8 cellular contexts compared by ENCODE assay signal in the genomic region with DNA sequence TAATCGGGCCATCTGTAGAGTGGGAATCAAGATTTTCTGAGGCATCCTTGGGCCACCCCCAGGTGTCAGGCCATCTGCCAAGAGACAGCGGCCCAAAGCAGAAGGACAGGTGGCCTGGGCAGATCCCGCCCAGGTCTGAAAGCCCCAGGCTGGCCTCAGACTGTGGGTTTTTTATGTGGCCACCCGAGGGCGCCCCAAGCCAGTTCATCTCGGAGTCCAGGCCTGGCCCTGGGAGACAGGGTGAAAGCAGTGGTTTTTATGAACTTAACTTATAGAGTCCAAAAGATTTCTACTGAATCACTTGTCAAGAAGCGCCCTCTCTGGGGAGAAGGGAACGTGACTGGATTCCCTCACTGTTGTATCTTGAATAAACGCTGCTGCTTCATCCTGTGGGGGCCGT. TPM values are rescaled to one million over a fixed set of nuclear protein-coding genes. Genes with fewer than 3 reads are reported as not detected.
DNase-seq lines count a peak whose midpoint lies in the region; ATAC-seq, FAIRE-seq and TF ChIP-seq lines count a peak whose summit lies in the region.
"Not testable (repeated sequence)": the region's sequence is repeated elsewhere in the genome, so short reads cannot be mapped to it uniquely, and the experiment has no call there.

No MANE protein-coding gene starts in this region.

- not testable (repeated sequence) for H3K9me1 ChIP-seq in endothelial cell of umbilical vein (replicated peaks; ENCODE audit: control insufficient read depth, extremely low read depth, insufficient read depth, low read length)

- intact Hi-C loops in CD4-positive, alpha-beta T cell (cut with DNase I, micrococcal nuclease); endothelial cell of umbilical vein (cut with micrococcal nuclease); lower lobe of right lung (cut with DNase I): not testable (repeated sequence)

- not testable (repeated sequence) for H3K27ac ChIP-seq in CD4-positive, alpha-beta T cell (ENCODE audit: low read depth, low read length); SK-N-SH (ENCODE audit: low read depth in 2 of 2, low read length in 1 of 2); endothelial cell of umbilical vein (ENCODE audit: insufficient read depth, low read depth, low read length); lower lobe of right lung

- not testable (repeated sequence) for H3F3A ChIP-seq in SK-N-SH (replicated peaks; ENCODE audit: insufficient read depth)

- H3K4me2 ChIP-seq in SK-N-SH; endothelial cell of umbilical vein (ENCODE audit: insufficient read depth, low read length): not testable (repeated sequence)

- ATAC-seq in CD4-positive, alpha-beta T cell (ENCODE audit: poor library complexity); activated CD8-positive, alpha-beta T cell treated with anti-CD3 and anti-CD28 coated beads, Interleukin-2, amount 10 ng/mL, durations not matched to agents 7 days and 5 days; lower lobe of right lung: not testable (repeated sequence)

- not testable (repeated sequence) for H3K9me2 ChIP-seq in SK-N-SH

- CTCF ChIA-PET in CD4-positive, alpha-beta T cell (lab: Charles Lee); SK-N-SH (lab: Yijun Ruan, JAX); activated CD8-positive, alpha-beta T cell treated with anti-CD3 and anti-CD28 coated beads, Interleukin-2, amount 10 ng/mL, durations not matched to agents 7 days and 5 days (lab: Charles Lee); endothelial cell of umbilical vein (lab: Charles Lee): not testable (repeated sequence)

- not testable (repeated sequence) for H3K4me1 ChIP-seq in SK-N-SH (ENCODE audit: control insufficient read depth in 1 of 2, insufficient read depth in 2 of 2, low read depth in 1 of 2, low read length in 1 of 2); endothelial cell of umbilical vein (ENCODE audit: control insufficient read depth, extremely low read depth, insufficient read depth, low read length); lower lobe of right lung

- peak; percentile 66 for FAIRE-seq in endothelial cell of umbilical vein (lab: Jason Lieb, UNC)

- H3K4me1 Mint-ChIP-seq in CD4-positive, alpha-beta T cell (ENCODE audit: low read depth); activated CD8-positive, alpha-beta T cell treated with anti-CD3 and anti-CD28 coated beads, Interleukin-2, amount 10 ng/mL, durations not matched to agents 7 days and 5 days (ENCODE audit: low read depth): not testable (repeated sequence)

- not testable (repeated sequence) for H3K9ac ChIP-seq in SK-N-SH; endothelial cell of umbilical vein (replicated peaks; ENCODE audit: extremely low read depth, insufficient read depth, low read length)

- not testable (repeated sequence) for H3K27ac Mint-ChIP-seq in CD4-positive, alpha-beta T cell; activated CD8-positive, alpha-beta T cell treated with anti-CD3 and anti-CD28 coated beads, Interleukin-2, amount 10 ng/mL, durations not matched to agents 7 days and 5 days

- not testable (repeated sequence) for TF ChIP-seq RAD21 in SK-N-SH (IDR thresholded peaks at IDR 0.05; ENCODE audit: low read length)

- not testable (repeated sequence) for H3K4me3 Mint-ChIP-seq in CD4-positive, alpha-beta T cell; activated CD8-positive, alpha-beta T cell treated with anti-CD3 and anti-CD28 coated beads, Interleukin-2, amount 10 ng/mL, durations not matched to agents 7 days and 5 days

- H4K20me1 ChIP-seq in SK-N-SH (ENCODE audit: insufficient read depth); endothelial cell of umbilical vein (replicated peaks; ENCODE audit: control insufficient read depth, extremely low read depth, insufficient read depth, low read length): not testable (repeated sequence)

- H3K9me3 ChIP-seq in CD4-positive, alpha-beta T cell (ENCODE audit: control insufficient read depth, low read length); SK-N-SH; endothelial cell of umbilical vein (replicated peaks; ENCODE audit: control insufficient read depth, insufficient read depth, low read length); lower lobe of right lung: not testable (repeated sequence)

- BruUV-seq in endothelial cell of umbilical vein (replicated peaks; lab: Mats Ljungman, UMichigan) = not testable (repeated sequence)

- H3K27me3 Mint-ChIP-seq in CD4-positive, alpha-beta T cell; activated CD8-positive, alpha-beta T cell treated with anti-CD3 and anti-CD28 coated beads, Interleukin-2, amount 10 ng/mL, durations not matched to agents 7 days and 5 days (ENCODE audit: low read depth): not testable (repeated sequence)

- DNase-seq in CD4-positive, alpha-beta T cell = peak; percentile 23 to 60 (median 46)
- DNase-seq in SK-N-SH; endothelial cell of umbilical vein (ENCODE audit: low read depth, low spot score): not testable (repeated sequence)
- peak; percentile 68 for DNase-seq in activated CD8-positive, alpha-beta T cell treated with anti-CD3 and anti-CD28 coated beads, Interleukin-2, amount 10 ng/mL, durations not matched to agents 7 days and 5 days
- DNase-seq in activated gamma-delta T cell treated with Interleukin-2 at 50 U/mL for 16 hours (peak; percentile 51), lower lobe of right lung (peak; percentile 57)
- peak; percentile 52 to 69 (median 54) for DNase-seq in stimulated activated CD4-positive, alpha-beta T cell treated with anti-CD3 and anti-CD28 coated beads, Interleukin-12 subunit alpha, Interleukin-12 subunit beta, amount 100 ng/mL, for 48 hours (ENCODE audit: low read depth in 2 of 3, low spot score in 1 of 3)
- peak; percentile 78 for DNase-seq in stimulated activated CD8-positive, alpha-beta memory T cell treated with anti-CD3 and anti-CD28 coated beads, Interleukin-4, amount 100 ng/mL, for 48 hours

- not testable (repeated sequence) for H3K4me3 ChIP-seq in SK-N-SH (ENCODE audit: low read depth in 2 of 2, low read length in 1 of 2); endothelial cell of umbilical vein (replicated peaks in 1 of 3; ENCODE audit: insufficient read depth in 1 of 3, low read depth in 1 of 3, low read length in 3 of 3); lower lobe of right lung

- not testable (repeated sequence) for TF ChIP-seq POLR2A in endothelial cell of umbilical vein (IDR thresholded peaks at IDR 0.05; ENCODE audit: low read depth, low read length)

- not testable (repeated sequence) for TF ChIP-seq EP300 in SK-N-SH (IDR thresholded peaks at IDR 0.05; ENCODE audit: borderline replicate concordance in 1 of 2, low read depth in 1 of 2, low read length in 1 of 2)

- dilution Hi-C loops in endothelial cell of umbilical vein (cut with MboI; ENCODE audit: extremely low pct_ligation_motif_present, low sequenced_read_pairs) = not testable (repeated sequence)

- not testable (repeated sequence) for H3K27me3 ChIP-seq in CD4-positive, alpha-beta T cell (ENCODE audit: control insufficient read depth, insufficient read depth, low read length); SK-N-SH (ENCODE audit: insufficient read depth); endothelial cell of umbilical vein (ENCODE audit: control insufficient read depth in 2 of 2, insufficient read depth in 2 of 2, low read length in 2 of 2); lower lobe of right lung (ENCODE audit: low read depth)

- TF ChIP-seq CTCF in CD4-positive, alpha-beta T cell (IDR thresholded peaks at IDR 0.05); endothelial cell of umbilical vein (IDR thresholded peaks at IDR 0.05; ENCODE audit: extremely low read depth in 1 of 2, insufficient read depth in 1 of 2, low read depth in 1 of 2, low read length in 2 of 2): not testable (repeated sequence)
- TF ChIP-seq CTCF in SK-N-SH (IDR thresholded peaks at IDR 0.05) (peak; percentile 39), lower lobe of right lung (IDR thresholded peaks at IDR 0.05) (peak; percentile 29)

- H3K9me3 Mint-ChIP-seq in CD4-positive, alpha-beta T cell; activated CD8-positive, alpha-beta T cell treated with anti-CD3 and anti-CD28 coated beads, Interleukin-2, amount 10 ng/mL, durations not matched to agents 7 days and 5 days (ENCODE audit: insufficient read depth): not testable (repeated sequence)

- POLR2A ChIA-PET in CD4-positive, alpha-beta T cell (lab: Charles Lee); SK-N-SH (lab: Yijun Ruan, JAX); activated CD8-positive, alpha-beta T cell treated with anti-CD3 and anti-CD28 coated beads, Interleukin-2, amount 10 ng/mL, durations not matched to agents 7 days and 5 days (lab: Charles Lee); endothelial cell of umbilical vein (lab: Charles Lee): not testable (repeated sequence)

- not testable (repeated sequence) for H3K36me3 ChIP-seq in SK-N-SH (replicated peaks in 1 of 2; ENCODE audit: control insufficient read depth in 1 of 2, insufficient read depth in 2 of 2, low read length in 1 of 2); endothelial cell of umbilical vein (ENCODE audit: control insufficient read depth in 2 of 2, extremely low read depth in 1 of 2, insufficient read depth in 2 of 2, low read length in 2 of 2); lower lobe of right lung

- H3K79me2 ChIP-seq in SK-N-SH (ENCODE audit: insufficient read depth); endothelial cell of umbilical vein (ENCODE audit: control insufficient read depth, insufficient read depth, low read length): not testable (repeated sequence)

- not testable (repeated sequence) for H2AFZ ChIP-seq in SK-N-SH (ENCODE audit: low read depth); endothelial cell of umbilical vein (ENCODE audit: low read depth, low read length)

- no CpG with 5 or more reads among the region's 10 CpGs for WGBS in SK-N-SH (ENCODE audit: low lambda C conversion rate)

- H3K36me3 Mint-ChIP-seq in CD4-positive, alpha-beta T cell (ENCODE audit: low read depth); activated CD8-positive, alpha-beta T cell treated with anti-CD3 and anti-CD28 coated beads, Interleukin-2, amount 10 ng/mL, durations not matched to agents 7 days and 5 days (ENCODE audit: low read depth): not testable (repeated sequence)

RNA-seq across cellular contexts. Expression of gene GGT1, which starts 47.9 kb away (rescaled TPM):
- total RNA-seq in CD4-positive, alpha-beta T cell = 10 to 100 TPM; 19.7 to 20.1 TPM
- polyA plus RNA-seq in SK-N-SH (2012; rRNA removed) = 1.6 and 1.8 TPM in 2 replicates
- polyA plus RNA-seq in SK-N-SH (2012; cell fraction: cytosol; rRNA removed) = 0.45 and 0.63 TPM in 2 replicates
- polyA plus RNA-seq in SK-N-SH (2012; cell fraction: nucleus; rRNA removed) = 7.0 and 9.8 TPM in 2 replicates
- 10 to 100 TPM; 20.0 to 23.6 TPM for total RNA-seq in activated CD8-positive, alpha-beta T cell treated with anti-CD3 and anti-CD28 coated beads, Interleukin-2, amount 10 ng/mL, durations not matched to agents 7 days and 5 days
- total RNA-seq in endothelial cell of umbilical vein = 1.5 and 1.8 TPM in 2 replicates
- 1.2 and 2.0 TPM in 2 replicates for polyA plus RNA-seq in endothelial cell of umbilical vein
- 0.54 and 0.79 TPM in 2 replicates for polyA plus RNA-seq in endothelial cell of umbilical vein (2011; cell fraction: cytosol; rRNA removed)
- polyA plus RNA-seq in endothelial cell of umbilical vein (2011; cell fraction: nucleus; rRNA removed) = 3.7 and 3.9 TPM in 2 replicates
- polyA plus RNA-seq in endothelial cell of umbilical vein (2012) = 2.2 and 4.7 TPM in 2 replicates
- 0.53 TPM in 1 of 2 replicates, not detected in the other for polyA minus RNA-seq in endothelial cell of umbilical vein
- polyA minus RNA-seq in endothelial cell of umbilical vein (2011; cell fraction: cytosol; rRNA and poly(A)+ RNA removed) = 5.0 TPM
- 0.87 and 1.3 TPM in 2 replicates for polyA minus RNA-seq in endothelial cell of umbilical vein (2011; cell fraction: nucleus; rRNA and poly(A)+ RNA removed)
- 65.1 TPM for total RNA-seq in lower lobe of right lung

RNA-seq across cellular contexts. Expression of gene LRRC75B, which starts 58.0 kb away (rescaled TPM):
- not detected for total RNA-seq in CD4-positive, alpha-beta T cell
- 11.0 and 12.3 TPM in 2 replicates for polyA plus RNA-seq in SK-N-SH (2012; rRNA removed)
- 3.1 and 5.2 TPM in 2 replicates for polyA plus RNA-seq in SK-N-SH (2012; cell fraction: cytosol; rRNA removed)
- 65.6 and 88.9 TPM in 2 replicates for polyA plus RNA-seq in SK-N-SH (2012; cell fraction: nucleus; rRNA removed)
- total RNA-seq in activated CD8-positive, alpha-beta T cell treated with anti-CD3 and anti-CD28 coated beads, Interleukin-2, amount 10 ng/mL, durations not matched to agents 7 days and 5 days = 1 to 10 TPM in 1 of 2 experiments, under 1 TPM in 1; 0.91 to 1.3 TPM
- 6.4 and 8.9 TPM in 2 replicates for total RNA-seq in endothelial cell of umbilical vein
- polyA plus RNA-seq in endothelial cell of umbilical vein = 15.0 and 22.0 TPM in 2 replicates
- polyA plus RNA-seq in endothelial cell of umbilical vein (2011; cell fraction: cytosol; rRNA removed) = 4.8 and 7.4 TPM in 2 replicates
- 40.6 and 49.8 TPM in 2 replicates for polyA plus RNA-seq in endothelial cell of umbilical vein (2011; cell fraction: nucleus; rRNA removed)
- polyA plus RNA-seq in endothelial cell of umbilical vein (2012) = 5.6 and 8.6 TPM in 2 replicates
- polyA minus RNA-seq in endothelial cell of umbilical vein = 2.8 and 6.0 TPM in 2 replicates
- not detected for polyA minus RNA-seq in endothelial cell of umbilical vein (2011; cell fraction: cytosol; rRNA and poly(A)+ RNA removed)
- polyA minus RNA-seq in endothelial cell of umbilical vein (2011; cell fraction: nucleus; rRNA and poly(A)+ RNA removed) = 3.8 and 5.8 TPM in 2 replicates
- 10.2 TPM for total RNA-seq in lower lobe of right lung
